ENCODE assay signal across 9 cellular contexts in genomic region chr1:70204578-70204977, GRCh38. TPM values are rescaled to one million over a fixed set of nuclear protein-coding genes. Genes with fewer than 3 reads are reported as not detected.
DNase-seq lines count a peak whose midpoint lies in the region; ATAC-seq and TF ChIP-seq lines count a peak whose summit lies in the region.
"Had no signal": no experiment of that assay in that cellular context is flagged by ENCODE, and none has a peak within 500 bp of the region (broad histone marks: within the 10 kb centered on the region; RNA-seq: fewer than 3 reads in every experiment).

No MANE protein-coding gene starts in this region.

- no peaks in the 10 kb centered on the region for H3K27me3 Mint-ChIP-seq in progenitor cell of endocrine pancreas

- DNase-seq in Panc1 (ENCODE audit: low read depth, low spot score) (no peak), progenitor cell of endocrine pancreas (ENCODE audit: low spot score, unreplicated experiment) (no peak), SIG-M5 treated with dmso at 0.1 percent for 504 hours (lab: John Stamatoyannopoulos, UW; ENCODE audit: unreplicated experiment) (no peak), EL (no peak), COLO829 (ENCODE audit: low spot score) (no peak)
- DNase-seq: NCI-H1048 had no signal

- TF ChIP-seq CTCF in GM12875 (IDR thresholded peaks at IDR 0.05; ENCODE audit: borderline replicate concordance, insufficient read depth, low read depth, low read length) (no peak), Panc1 (IDR thresholded peaks at IDR 0.05) (no peak), progenitor cell of endocrine pancreas (IDR thresholded peaks at IDR 0.05; ENCODE audit: unreplicated experiment) (no peak)

- no peaks in the 10 kb centered on the region for H3K27me3 ChIP-seq in Panc1 (ENCODE audit: control insufficient read depth, insufficient read depth, low read length)
- H3K27me3 ChIP-seq in esophagus (ENCODE audit: control insufficient read depth in 1 of 2, insufficient read depth in 2 of 2, low read length in 2 of 2): no peaks in the 10 kb centered on the region

- H3K4me1 Mint-ChIP-seq in progenitor cell of endocrine pancreas (ENCODE audit: low read depth): peaks cover 26% of the 10 kb centered on the region

- WGBS in esophagus, 2 donors: 0 to 1% methylated on average over 3 of the region's 3 CpGs

- ATAC-seq in Panc1: no peak
- ATAC-seq in HG03460 (IDR thresholded peaks at IDR 0.05; ENCODE audit: unreplicated experiment): no peak

- peaks cover 7% of the 10 kb centered on the region; the same call in 1 of the 2 replicates for H3K4me1 ChIP-seq in Panc1 (ENCODE audit: control insufficient read depth, insufficient read depth, low read length)
- no peaks in the 10 kb centered on the region for H3K4me1 ChIP-seq in esophagus (ENCODE audit: control insufficient read depth in 2 of 2, insufficient read depth in 2 of 2, low read length in 1 of 2)

- H3K36me3 ChIP-seq in Panc1 (ENCODE audit: control insufficient read depth, insufficient read depth, low read length): peaks cover 4% of the 10 kb centered on the region; the same call in 1 of the 2 replicates
- no peaks in the 10 kb centered on the region for H3K36me3 ChIP-seq in esophagus (ENCODE audit: control insufficient read depth in 2 of 2, insufficient read depth in 2 of 2, low read length in 1 of 2)

- intact Hi-C loops in Panc1 (cut with micrococcal nuclease; ENCODE audit: unreplicated experiment): no loop called here

- no TSS peak for BruUV-seq in Panc1 (replicated peaks; lab: Mats Ljungman, UMichigan)

- H3K4me3 Mint-ChIP-seq in progenitor cell of endocrine pancreas (ENCODE audit: low read depth): peak overlapping the region; percentile 97

- POLR2A ChIA-PET in Panc1 (lab: Charles Lee): no interaction called here

- H3K9me3 Mint-ChIP-seq in progenitor cell of endocrine pancreas (ENCODE audit: low read depth): no peaks in the 10 kb centered on the region

- CTCF ChIA-PET in Panc1 (lab: Charles Lee): no interaction called here

- H3K9me3 ChIP-seq in Panc1 (ENCODE audit: control insufficient read depth, insufficient read depth, low read depth, low read length) (no peaks in the 10 kb centered on the region), esophagus (ENCODE audit: control insufficient read depth in 2 of 2, insufficient read depth in 1 of 2, low read depth in 1 of 2, low read length in 1 of 2) (no peaks in the 10 kb centered on the region)

- H3K36me3 Mint-ChIP-seq in progenitor cell of endocrine pancreas (ENCODE audit: insufficient read depth): peaks cover 1% of the 10 kb centered on the region

- H3K27ac ChIP-seq in Panc1 (ENCODE audit: low read length) (peak overlapping the region; percentile 97), esophagus (ENCODE audit: low read depth in 2 of 2, low read length in 1 of 2) (no peak overlapping the region)

- peak overlapping the region; percentile 99 for H3K27ac Mint-ChIP-seq in progenitor cell of endocrine pancreas

- peak overlapping the region; percentile 85 for H3K4me3 ChIP-seq in GM12875 (ENCODE audit: low read depth, low read length)
- peak overlapping the region; percentile 83 to 92 for H3K4me3 ChIP-seq in Panc1 (ENCODE audit: low read depth in 2 of 2, low read length in 2 of 2)
- peak overlapping the region; percentile 72 to 97 for H3K4me3 ChIP-seq in esophagus (ENCODE audit: low read depth in 1 of 2, low read length in 2 of 2)

- in situ Hi-C loops in Panc1 (cut with HindIII; ENCODE audit: low pct_unique_long_range_greater_than_20kb, low sequenced_read_pairs): no loop called here

RNA-seq across cellular contexts. Expression of gene LRRC40, which starts 0.8 kb away (rescaled TPM):
- 15.9 TPM for total RNA-seq in Panc1 (2021; ENCODE audit: unreplicated experiment)
- polyA plus RNA-seq in Panc1 (2012; ENCODE audit: insufficient read length): 8.1 TPM
- polyA plus RNA-seq in esophagus: 1 to 10 TPM; 5.9 to 6.1 TPM
- total RNA-seq in progenitor cell of endocrine pancreas: 27.4 and 28.7 TPM in 2 replicates

RNA-seq across cellular contexts. Expression of gene SRSF11, which starts 16.6 kb away (rescaled TPM):
- total RNA-seq in Panc1 (2021; ENCODE audit: unreplicated experiment): 145 TPM
- 117 TPM for polyA plus RNA-seq in Panc1 (2012; ENCODE audit: insufficient read length)
- 100 to 1,000 TPM in 1 of 2 donors, 10 to 100 TPM in 1; 71.5 to 131 TPM for polyA plus RNA-seq in esophagus
- total RNA-seq in progenitor cell of endocrine pancreas: 314 and 318 TPM in 2 replicates
